ENCODE assay signal across 8 cellular contexts in genomic region chr16:85029413-85029794, GRCh38. TPM values are rescaled to one million over a fixed set of nuclear protein-coding genes. Genes with fewer than 3 reads are reported as not detected.
DNase-seq lines count a peak whose midpoint lies in the region; TF ChIP-seq lines count a peak whose summit lies in the region.

No MANE protein-coding gene starts in this region.

- peaks cover 10% of the 10 kb centered on the region for H3K36me3 Mint-ChIP-seq in activated T-helper 2 cell treated with anti-CD3 and anti-CD28 coated beads, Interferon-gamma antibody, Interleukin-2, Interleukin-4, amounts not matched to agents 10 μg/mL and 5 μg/mL and 100 μg/mL, durations not matched to agents 14 hours and 24 hours and 36 hours (ENCODE audit: low read depth)

- H3K27me3 Mint-ChIP-seq in activated T-helper 2 cell treated with anti-CD3 and anti-CD28 coated beads, Interferon-gamma antibody, Interleukin-2, Interleukin-4, amounts not matched to agents 10 μg/mL and 5 μg/mL and 100 μg/mL, durations not matched to agents 14 hours and 24 hours and 36 hours (ENCODE audit: low read depth): no peaks in the 10 kb centered on the region

- H3K27ac Mint-ChIP-seq in activated T-helper 2 cell treated with anti-CD3 and anti-CD28 coated beads, Interferon-gamma antibody, Interleukin-2, Interleukin-4, amounts not matched to agents 10 μg/mL and 5 μg/mL and 100 μg/mL, durations not matched to agents 14 hours and 24 hours and 36 hours: peak overlapping the region; percentile 96

- in situ Hi-C loops in GM13976 (cut with MboI; ENCODE audit: low sequenced_read_pairs, unreplicated experiment): no loop called here

- intact Hi-C loops in activated T-helper 2 cell treated with anti-CD3 and anti-CD28 coated beads, Interferon-gamma antibody, Interleukin-2, Interleukin-4, amounts not matched to agents 10 μg/mL and 5 μg/mL and 100 μg/mL, durations not matched to agents 14 hours and 24 hours and 36 hours (cut with micrococcal nuclease): loop anchor here (1.0 to 5.0 kb wide), 4 partner anchors 18 to 412 kb away; partner anchors contain the start of genes COTL1 and ZDHHC7

- H3K4me1 Mint-ChIP-seq in activated T-helper 2 cell treated with anti-CD3 and anti-CD28 coated beads, Interferon-gamma antibody, Interleukin-2, Interleukin-4, amounts not matched to agents 10 μg/mL and 5 μg/mL and 100 μg/mL, durations not matched to agents 14 hours and 24 hours and 36 hours (ENCODE audit: low read depth): peaks cover 33% of the 10 kb centered on the region

- DNase-seq in GM13976 (ENCODE audit: low spot score) (peak; percentile 81), NOMO-1 treated with dmso at 0.1 percent for 144 hours (lab: John Stamatoyannopoulos, UW; ENCODE audit: unreplicated experiment) (peak; percentile 41), glomerular visceral epithelial cell (ENCODE audit: extremely low spot score) (peak; percentile 31), COR-L47 (lab: John Stamatoyannopoulos, UW) (no peak), NCI-H2029 treated with DMSO at 0.1 percent for 48 hours (lab: John Stamatoyannopoulos, UW) (no peak), CD1c-positive myeloid dendritic cell (ENCODE audit: extremely low spot score) (no peak)
- DNase-seq in activated T-helper 2 cell treated with anti-CD3 and anti-CD28 coated beads, Interferon-gamma antibody, Interleukin-2, Interleukin-4, amounts not matched to agents 10 μg/mL and 5 μg/mL and 100 μg/mL, durations not matched to agents 14 hours and 24 hours and 36 hours (ENCODE audit: low spot score): peak; percentile 50
- DNase-seq in stimulated activated CD4-positive, alpha-beta T cell treated with anti-CD3 and anti-CD28 coated beads, TNF-alpha, amount 100 ng/mL, for 1 hour (ENCODE audit: low read depth in 3 of 3, low spot score in 1 of 3): peak in 2 of 3 donors; percentile 25 to 32

- H3K9me3 Mint-ChIP-seq in activated T-helper 2 cell treated with anti-CD3 and anti-CD28 coated beads, Interferon-gamma antibody, Interleukin-2, Interleukin-4, amounts not matched to agents 10 μg/mL and 5 μg/mL and 100 μg/mL, durations not matched to agents 14 hours and 24 hours and 36 hours: no peaks in the 10 kb centered on the region

- no peak for TF ChIP-seq CTCF in GM13976 (IDR thresholded peaks at IDR 0.05; ENCODE audit: borderline replicate concordance, control extremely low read depth, extremely low read depth, insufficient read depth, missing control alignments)

- H3K4me3 Mint-ChIP-seq in activated T-helper 2 cell treated with anti-CD3 and anti-CD28 coated beads, Interferon-gamma antibody, Interleukin-2, Interleukin-4, amounts not matched to agents 10 μg/mL and 5 μg/mL and 100 μg/mL, durations not matched to agents 14 hours and 24 hours and 36 hours (ENCODE audit: low read depth): peak overlapping the region; percentile 88

RNA-seq across cellular contexts. Expression of gene KIAA0513, which starts 1.8 kb away (rescaled TPM):
- total RNA-seq in activated T-helper 2 cell treated with anti-CD3 and anti-CD28 coated beads, Interferon-gamma antibody, Interleukin-2, Interleukin-4, amounts not matched to agents 10 μg/mL and 5 μg/mL and 100 μg/mL, durations not matched to agents 14 hours and 24 hours and 36 hours: 12.8 and 13.6 TPM in 2 replicates

RNA-seq across cellular contexts. Expression of gene ZDHHC7, which starts 18.1 kb away (rescaled TPM):
- 29.1 and 30.0 TPM in 2 replicates for total RNA-seq in activated T-helper 2 cell treated with anti-CD3 and anti-CD28 coated beads, Interferon-gamma antibody, Interleukin-2, Interleukin-4, amounts not matched to agents 10 μg/mL and 5 μg/mL and 100 μg/mL, durations not matched to agents 14 hours and 24 hours and 36 hours

Comparison
In these comparisons a context has a peak if more than half of its experiments do, and no peak if none do; other contexts are left out.
1. DNase-seq: peak in GM13976 (single experiment), NOMO-1 treated with dmso at 0.1 percent for 144 hours (single experiment), activated T-helper 2 cell treated with anti-CD3 and anti-CD28 coated beads, Interferon-gamma antibody, Interleukin-2, Interleukin-4, amounts not matched to agents 10 μg/mL and 5 μg/mL and 100 μg/mL, durations not matched to agents 14 hours and 24 hours and 36 hours (single experiment), glomerular visceral epithelial cell (single experiment) and stimulated activated CD4-positive, alpha-beta T cell treated with anti-CD3 and anti-CD28 coated beads, TNF-alpha, amount 100 ng/mL, for 1 hour (2 of 3); none in COR-L47 (single experiment), NCI-H2029 treated with DMSO at 0.1 percent for 48 hours (single experiment) and CD1c-positive myeloid dendritic cell (single experiment).